Comparison of ENCODE assay signal across 10 cellular contexts in the genomic region with DNA sequence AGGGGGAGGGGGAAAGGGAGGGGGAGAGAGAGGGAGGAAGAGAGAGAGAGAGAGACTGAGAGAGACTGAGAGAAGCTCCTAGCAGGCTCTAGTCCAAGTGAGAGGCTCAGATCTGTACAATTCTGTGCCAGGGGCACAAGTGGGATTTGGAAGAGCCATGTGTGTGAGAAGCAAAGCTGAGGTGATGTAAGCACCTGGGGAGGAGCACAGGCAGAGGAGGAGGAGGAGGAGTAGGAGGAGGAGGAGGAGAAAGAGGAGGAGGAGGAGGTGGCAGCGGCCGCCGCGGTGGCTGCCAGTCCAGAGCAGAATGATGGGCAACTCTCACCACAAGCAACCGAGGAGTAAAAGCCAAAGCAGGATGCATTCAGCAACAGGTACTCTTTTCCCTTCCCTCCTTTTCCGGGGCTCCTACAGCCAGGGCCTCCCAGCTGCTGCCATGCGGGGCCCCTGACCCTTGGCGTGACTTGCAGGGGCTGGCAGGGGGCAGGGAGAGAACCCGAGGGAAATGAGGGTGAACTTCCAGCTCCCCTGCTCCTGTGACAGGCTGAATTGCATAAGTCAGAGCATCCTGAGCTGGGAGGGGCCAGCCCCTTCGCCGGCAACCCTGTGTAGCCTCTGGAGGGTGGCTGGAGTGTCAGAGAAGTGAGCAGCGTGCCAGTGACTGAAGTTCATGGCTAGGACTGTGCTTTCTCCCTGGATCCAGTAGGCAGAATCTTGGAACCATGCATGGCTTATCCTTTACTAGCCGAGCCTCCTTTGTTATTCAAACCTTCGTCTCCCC.
DNase-seq lines count a peak whose midpoint lies in the region; ATAC-seq and TF ChIP-seq lines count a peak whose summit lies in the region.
"Had no signal": no experiment of that assay in that cellular context is flagged by ENCODE, and none has a peak within 500 bp of the region (broad histone marks: within the 10 kb centered on the region; RNA-seq: fewer than 3 reads in every experiment).

No MANE protein-coding gene starts in this region.

- no peak for TF ChIP-seq POLR2A in stomach (IDR thresholded peaks at IDR 0.05)

- no peaks in the 10 kb centered on the region for H3K9me3 Mint-ChIP-seq in naive thymus-derived CD4-positive, alpha-beta T cell
- no peaks in the 10 kb centered on the region for H3K9me3 Mint-ChIP-seq in activated T-helper 2 cell treated with anti-CD3 and anti-CD28 coated beads, Interferon-gamma antibody, Interleukin-2, Interleukin-4, amounts not matched to agents 10 μg/mL and 5 μg/mL and 100 μg/mL, durations not matched to agents 14 hours and 24 hours and 36 hours
- H3K9me3 Mint-ChIP-seq: activated T-cell treated with anti-CD3 and anti-CD28 coated beads, Interleukin-2, amount 50 U/mL, for 72 hours had no signal

- POLR2A ChIA-PET in naive thymus-derived CD4-positive, alpha-beta T cell (lab: Charles Lee): no interaction called here

- H3K27ac Mint-ChIP-seq in naive thymus-derived CD4-positive, alpha-beta T cell: no peak overlapping the region
- no peak overlapping the region for H3K27ac Mint-ChIP-seq in activated T-helper 2 cell treated with anti-CD3 and anti-CD28 coated beads, Interferon-gamma antibody, Interleukin-2, Interleukin-4, amounts not matched to agents 10 μg/mL and 5 μg/mL and 100 μg/mL, durations not matched to agents 14 hours and 24 hours and 36 hours
- H3K27ac Mint-ChIP-seq: activated T-cell treated with anti-CD3 and anti-CD28 coated beads, Interleukin-2, amount 50 U/mL, for 72 hours had no signal

- H3K36me3 ChIP-seq in cardiac muscle cell: no peaks in the 10 kb centered on the region
- H3K36me3 ChIP-seq in naive thymus-derived CD4-positive, alpha-beta T cell (ENCODE audit: control insufficient read depth in 2 of 3, insufficient read depth in 3 of 3, low read length in 3 of 3): no peaks in the 10 kb centered on the region
- no peaks in the 10 kb centered on the region for H3K36me3 ChIP-seq in urinary bladder (ENCODE audit: insufficient read depth)
- no peaks in the 10 kb centered on the region for H3K36me3 ChIP-seq in stomach

- peak overlapping the region; percentile 68 for H3K27ac ChIP-seq in cardiac muscle cell
- peak overlapping the region; percentile 40 for H3K27ac ChIP-seq in caudate nucleus (ENCODE audit: low read depth, low read length)
- H3K27ac ChIP-seq in naive thymus-derived CD4-positive, alpha-beta T cell (ENCODE audit: low read depth, low read length): no peak overlapping the region
- H3K27ac ChIP-seq in urinary bladder (ENCODE audit: low read depth): no peak overlapping the region
- peak overlapping the region in 1 of 5 donors; percentile 46 for H3K27ac ChIP-seq in stomach

- no peak for TF ChIP-seq CTCF in cardiac muscle cell (IDR thresholded peaks at IDR 0.05; ENCODE audit: low read depth, low read length)
- no peak for TF ChIP-seq CTCF in stomach (IDR thresholded peaks at IDR 0.05)

- H3K4me3 Mint-ChIP-seq in naive thymus-derived CD4-positive, alpha-beta T cell: peak overlapping the region in 2 of 10 donors; percentile 5 to 63
- no peak overlapping the region for H3K4me3 Mint-ChIP-seq in activated T-helper 2 cell treated with anti-CD3 and anti-CD28 coated beads, Interferon-gamma antibody, Interleukin-2, Interleukin-4, amounts not matched to agents 10 μg/mL and 5 μg/mL and 100 μg/mL, durations not matched to agents 14 hours and 24 hours and 36 hours (ENCODE audit: low read depth)

- 39% methylated on average over 14 of the region's 14 CpGs for WGBS in urinary bladder
- 23 to 66% (median 36%) methylated on average over 7 to 14 of the region's 14 CpGs for WGBS in stomach, 5 donors

- CTCF ChIA-PET in naive thymus-derived CD4-positive, alpha-beta T cell (lab: Charles Lee): no interaction called here

- H3K4me1 Mint-ChIP-seq in naive thymus-derived CD4-positive, alpha-beta T cell: peaks cover 0 to 10% (median 0%) of the 10 kb centered on the region in 7 donors
- H3K4me1 Mint-ChIP-seq in activated T-helper 2 cell treated with anti-CD3 and anti-CD28 coated beads, Interferon-gamma antibody, Interleukin-2, Interleukin-4, amounts not matched to agents 10 μg/mL and 5 μg/mL and 100 μg/mL, durations not matched to agents 14 hours and 24 hours and 36 hours (ENCODE audit: low read depth): no peaks in the 10 kb centered on the region

- H3K9me3 ChIP-seq in cardiac muscle cell (ENCODE audit: low read depth) (no peaks in the 10 kb centered on the region), stomach (no peaks in the 10 kb centered on the region)
- H3K9me3 ChIP-seq in naive thymus-derived CD4-positive, alpha-beta T cell (ENCODE audit: control insufficient read depth in 2 of 3, low read length in 3 of 3): no peaks in the 10 kb centered on the region

- DNase-seq in cardiac muscle cell (ENCODE audit: low read depth in 1 of 2, low spot score in 1 of 2) (no peak), Right ventricle myocardium inferior (ENCODE audit: missing footprints) (no peak), caudate nucleus (lab: John Stamatoyannopoulos, UW) (peak in 14 of 61 donors; percentile 1 to 46 (median 8)), stomach (no peak), NCI-H226 (no peak)
- DNase-seq in naive thymus-derived CD4-positive, alpha-beta T cell: no peak
- DNase-seq in activated T-helper 2 cell treated with anti-CD3 and anti-CD28 coated beads, Interferon-gamma antibody, Interleukin-2, Interleukin-4, amounts not matched to agents 10 μg/mL and 5 μg/mL and 100 μg/mL, durations not matched to agents 14 hours and 24 hours and 36 hours (ENCODE audit: low spot score): no peak
- DNase-seq: activated T-cell treated with anti-CD3 and anti-CD28 coated beads, Interleukin-2, amount 50 U/mL, for 72 hours; NCI-H446 treated with DMSO at 0.1 percent for 48 hours had no signal

- intact Hi-C loops in Right ventricle myocardium inferior (cut with DNase I): no loop called here
- intact Hi-C loops in naive thymus-derived CD4-positive, alpha-beta T cell (cut with micrococcal nuclease): loop anchor here in 1 of 2 donors (10.0 kb wide), 1 partner anchor 55 kb away; no protein-coding TSS in a partner anchor
- intact Hi-C loops in activated T-helper 2 cell treated with anti-CD3 and anti-CD28 coated beads, Interferon-gamma antibody, Interleukin-2, Interleukin-4, amounts not matched to agents 10 μg/mL and 5 μg/mL and 100 μg/mL, durations not matched to agents 14 hours and 24 hours and 36 hours (cut with micrococcal nuclease): no loop called here
- intact Hi-C loops in stomach (cut with DNase I; ENCODE audit: low total_unique reads): no loop called here

- H3K4me1 ChIP-seq in cardiac muscle cell (ENCODE audit: low read depth) (no peaks in the 10 kb centered on the region), urinary bladder (ENCODE audit: insufficient read depth) (no peaks in the 10 kb centered on the region), stomach (peaks cover 0 to 17% (median 13%) of the 10 kb centered on the region in 4 donors)
- no peaks in the 10 kb centered on the region for H3K4me1 ChIP-seq in naive thymus-derived CD4-positive, alpha-beta T cell (ENCODE audit: control insufficient read depth in 2 of 2, insufficient read depth in 2 of 2, low read length in 2 of 2)

- H3K27me3 Mint-ChIP-seq in naive thymus-derived CD4-positive, alpha-beta T cell: peaks cover 23 to 80% (median 45%) of the 10 kb centered on the region in 5 donors
- H3K27me3 Mint-ChIP-seq in activated T-helper 2 cell treated with anti-CD3 and anti-CD28 coated beads, Interferon-gamma antibody, Interleukin-2, Interleukin-4, amounts not matched to agents 10 μg/mL and 5 μg/mL and 100 μg/mL, durations not matched to agents 14 hours and 24 hours and 36 hours (ENCODE audit: low read depth): peaks cover 66% of the 10 kb centered on the region

- no peak for TF ChIP-seq EP300 in stomach (IDR thresholded peaks at IDR 0.05)

- ATAC-seq in Right ventricle myocardium inferior: no peak
- ATAC-seq in naive thymus-derived CD4-positive, alpha-beta T cell: peak; percentile 38
- ATAC-seq: activated T-cell treated with anti-CD3 and anti-CD28 coated beads, Interleukin-2, amount 50 U/mL, for 72 hours had no signal

- H3K27me3 ChIP-seq in cardiac muscle cell (no peaks in the 10 kb centered on the region), stomach (peaks cover 0 to 25% (median 5%) of the 10 kb centered on the region in 3 donors)
- H3K27me3 ChIP-seq in naive thymus-derived CD4-positive, alpha-beta T cell (ENCODE audit: control insufficient read depth in 2 of 2, insufficient read depth in 2 of 2, low read length in 2 of 2): no peaks in the 10 kb centered on the region

- peak overlapping the region; percentile 3 for H3K4me3 ChIP-seq in cardiac muscle cell
- no peak overlapping the region for H3K4me3 ChIP-seq in naive thymus-derived CD4-positive, alpha-beta T cell (ENCODE audit: low read length)
- peak overlapping the region; percentile 8 for H3K4me3 ChIP-seq in urinary bladder (ENCODE audit: low read depth, low read length)
- peak overlapping the region in 2 of 4 donors; percentile 16 to 20 for H3K4me3 ChIP-seq in stomach

- H3K36me3 Mint-ChIP-seq in naive thymus-derived CD4-positive, alpha-beta T cell: no peaks in the 10 kb centered on the region
- no peaks in the 10 kb centered on the region for H3K36me3 Mint-ChIP-seq in activated T-helper 2 cell treated with anti-CD3 and anti-CD28 coated beads, Interferon-gamma antibody, Interleukin-2, Interleukin-4, amounts not matched to agents 10 μg/mL and 5 μg/mL and 100 μg/mL, durations not matched to agents 14 hours and 24 hours and 36 hours (ENCODE audit: low read depth)

Comparison
In these comparisons a context has a peak if more than half of its experiments do, and no peak if none do; other contexts are left out.
1. H3K27ac ChIP-seq: peak in cardiac muscle cell (single experiment) and caudate nucleus (single experiment); none in naive thymus-derived CD4-positive, alpha-beta T cell (single experiment) and urinary bladder (single experiment).